ENCODE assay signal across 17 cellular contexts in genomic region chr9:116580853-116581252, GRCh38.
"Had no signal": no experiment of that assay in that cellular context is flagged by ENCODE, and none has a peak within 500 bp of the region (broad histone marks: within the 10 kb centered on the region; RNA-seq: fewer than 3 reads in every experiment).

No MANE protein-coding gene starts in this region.

- H3K9me3 ChIP-seq: colonic mucosa, lower lobe of right lung, tibial nerve had no signal

- H3K36me3 Mint-ChIP-seq: neural progenitor cell, WTC11 had no signal

- H3K27me3 ChIP-seq: colonic mucosa, foreskin keratinocyte, neural progenitor cell, tibial nerve had no signal

- DNase-seq: activated CD8-positive, alpha-beta memory T cell treated with anti-CD3 and anti-CD28 coated beads, Interleukin-2, amount 50 U/mL, for 48 hours; activated naive CD4-positive, alpha-beta T cell treated with Interleukin-2 at 50 U/mL for 16 hours; activated naive CD8-positive, alpha-beta T cell treated with anti-CD3 and anti-CD28 coated beads for 36 hours; activated T-cell treated with anti-CD3 and anti-CD28 coated beads, Interleukin-2, amount 50 U/mL, for 4 hours; colonic mucosa; foreskin keratinocyte; lower lobe of right lung; naive thymus-derived CD4-positive, alpha-beta T cell; retina; stimulated activated CD4-positive, alpha-beta T cell treated with anti-CD3 and anti-CD28 coated beads, Interleukin-4, amount 100 ng/mL, for 4 hours; stimulated activated naive CD8-positive, alpha-beta T cell treated with anti-CD3 and anti-CD28 coated beads, Interleukin-15, Interleukin-2, amounts not matched to agents 100 U/mL and 50 U/mL, for 24 hours; T-helper 9 cell had no signal

- H3K9ac ChIP-seq: neural progenitor cell had no signal

- H3K4me1 ChIP-seq: colonic mucosa, foreskin keratinocyte, lower lobe of right lung had no signal

- H2AFZ ChIP-seq: neural progenitor cell had no signal

- H3K4me1 Mint-ChIP-seq: activated naive CD8-positive, alpha-beta T cell treated with anti-CD3 and anti-CD28 coated beads for 36 hours; neural progenitor cell had no signal

- H3K4me2 ChIP-seq: neural progenitor cell had no signal

- H3K9me3 Mint-ChIP-seq: activated naive CD8-positive, alpha-beta T cell treated with anti-CD3 and anti-CD28 coated beads for 36 hours; activated T-cell treated with anti-CD3 and anti-CD28 coated beads, Interleukin-2, amount 50 U/mL, for 4 hours; naive thymus-derived CD4-positive, alpha-beta T cell; neural progenitor cell; WTC11 had no signal

- H3K4me3 Mint-ChIP-seq: activated naive CD8-positive, alpha-beta T cell treated with anti-CD3 and anti-CD28 coated beads for 36 hours; activated T-cell treated with anti-CD3 and anti-CD28 coated beads, Interleukin-2, amount 50 U/mL, for 4 hours; naive thymus-derived CD4-positive, alpha-beta T cell; neural progenitor cell; WTC11 had no signal

- H3K36me3 ChIP-seq: colonic mucosa, lower lobe of right lung, neural progenitor cell, tibial nerve had no signal

- H3K27ac ChIP-seq: colonic mucosa, epithelial cell of prostate, foreskin keratinocyte, lower lobe of right lung, neural progenitor cell, tibial nerve had no signal

- H3K27me3 Mint-ChIP-seq: activated naive CD8-positive, alpha-beta T cell treated with anti-CD3 and anti-CD28 coated beads for 36 hours; naive thymus-derived CD4-positive, alpha-beta T cell had no signal

- H3K27ac Mint-ChIP-seq: activated naive CD8-positive, alpha-beta T cell treated with anti-CD3 and anti-CD28 coated beads for 36 hours; neural progenitor cell; progenitor cell of endocrine pancreas; WTC11 had no signal

- H3K4me3 ChIP-seq: colonic mucosa, lower lobe of right lung, neural progenitor cell, tibial nerve had no signal
